ENCODE assay signal across 8 cellular contexts in the genomic region with DNA sequence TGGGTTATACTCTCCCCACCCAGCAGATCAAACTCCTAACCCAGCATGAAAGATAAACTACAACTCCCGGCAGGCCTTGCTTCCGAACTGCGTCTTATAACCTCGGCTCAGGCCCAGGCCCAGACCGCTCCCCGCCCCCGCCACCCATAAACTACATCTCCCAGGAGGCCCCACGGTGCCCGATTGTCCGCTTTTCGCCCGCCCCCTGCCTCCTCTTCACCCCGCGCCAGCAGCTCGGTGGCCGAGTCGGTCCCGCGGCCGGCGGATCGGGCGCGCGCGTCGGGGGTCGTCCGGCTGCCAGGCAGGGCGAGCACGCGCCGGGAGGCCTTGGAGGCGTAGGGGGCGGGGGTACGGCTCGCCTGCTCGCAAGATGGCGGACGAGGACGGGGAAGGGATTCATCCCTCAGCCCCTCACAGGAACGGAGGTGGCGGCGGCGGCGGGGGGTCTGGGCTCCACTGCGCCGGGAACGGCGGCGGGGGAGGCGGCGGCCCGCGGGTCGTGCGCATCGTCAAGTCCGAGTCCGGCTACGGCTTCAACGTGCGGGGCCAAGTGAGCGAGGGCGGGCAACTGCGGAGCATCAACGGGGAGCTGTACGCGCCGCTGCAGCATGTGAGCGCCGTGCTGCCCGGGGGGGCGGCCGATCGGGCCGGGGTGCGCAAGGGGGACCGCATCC. TPM values are rescaled to one million over a fixed set of nuclear protein-coding genes. Genes with fewer than 3 reads are reported as not detected.
DNase-seq lines count a peak whose midpoint lies in the region; ATAC-seq and TF ChIP-seq lines count a peak whose summit lies in the region.

A gene (plus strand): TSS at position 219 of the 674 bp plus-strand sequence. CDS start 152 bp downstream, at position 371.

- peaks cover 11% of the 10 kb centered on the region for H3K27me3 Mint-ChIP-seq in T-helper 17 cell

- H3K27ac Mint-ChIP-seq in T-helper 17 cell, result peak within 1 kb of the TSS; percentile 86

- H3K9me3 ChIP-seq in T-helper 17 cell (ENCODE audit: control insufficient read depth, low read length, poor library complexity, severe bottlenecking) (no peaks in the 10 kb centered on the region), prostate gland (no peaks in the 10 kb centered on the region)

- peak within 1 kb of the TSS; percentile 91 to 95 for H3K27ac ChIP-seq in prostate gland

- peak; percentile 77 for TF ChIP-seq POLR2A in prostate gland (IDR thresholded peaks at IDR 0.05)

- H3K4me1 Mint-ChIP-seq in T-helper 17 cell, result peaks cover 32% of the 10 kb centered on the region

- peak within 1 kb of the TSS; percentile 94 to 99 for H3K4me3 ChIP-seq in prostate gland

- no peaks in the 10 kb centered on the region for H3K27me3 ChIP-seq in prostate gland (replicated peaks; ENCODE audit: insufficient read depth)

- no peaks in the 10 kb centered on the region for H3K36me3 ChIP-seq in prostate gland

- peak; percentile 70 for ATAC-seq in GM18499 (IDR thresholded peaks at IDR 0.05; ENCODE audit: insufficient read depth, unreplicated experiment)
- peak; percentile 95 for ATAC-seq in HG02938 (IDR thresholded peaks at IDR 0.05; ENCODE audit: unreplicated experiment)
- peak; percentile 97 for ATAC-seq in T-helper 17 cell
- ATAC-seq in left cardiac atrium, result peak; percentile 96 to 97

- H3K4me3 Mint-ChIP-seq in T-helper 17 cell, result peak within 1 kb of the TSS; percentile 99

- WGBS in prostate gland, result under 1% methylated on average over 69 of the region's 79 CpGs

- peaks cover 9% of the 10 kb centered on the region for H3K36me3 Mint-ChIP-seq in T-helper 17 cell (ENCODE audit: low read depth)

- peak in 1 of 4 experiments; percentile 6 for TF ChIP-seq CTCF in prostate gland (IDR thresholded peaks at IDR 0.05)

- intact Hi-C loops in left cardiac atrium (cut with DNase I), result loop anchor here in 1 of 2 donors (5.0 kb wide), 1 partner anchor 110 kb away; a partner anchor contains a TSS
- intact Hi-C loops in prostate gland (cut with DNase I), result loop anchor here (10.0 kb wide), 1 partner anchor 73 kb away; no protein-coding TSS in a partner anchor

- H3K4me1 ChIP-seq in prostate gland (replicated peaks), result no peaks in the 10 kb centered on the region

- DNase-seq in NCI-H187 (lab: John Stamatoyannopoulos, UW) (peak; percentile 82 to 97), T-helper 17 cell (peak; percentile 68 to 80 (median 76)), amniotic stem cell (lab: John Stamatoyannopoulos, UW) (peak; percentile 88), left cardiac atrium (peak; percentile 94), prostate gland (ENCODE audit: low spot score) (peak; percentile 92), ureter (ENCODE audit: low spot score) (peak; percentile 94)

RNA-seq across cellular contexts. Expression of the gene that starts here (rescaled TPM):
- total RNA-seq in T-helper 17 cell (10 to 100 TPM; 19.6 to 22.8 TPM), left cardiac atrium (10 to 100 TPM; 29.8 to 32.3 TPM), prostate gland (10 to 100 TPM; 24.1 to 38.4 TPM), ureter (48.9 TPM)

Comparison
In these comparisons a context has a peak if more than half of its experiments do, and no peak if none do; other contexts are left out.
1. Peak in every context shown above with its lines: DNase-seq, ATAC-seq, H3K4me3 ChIP-seq and H3K27ac ChIP-seq.